23 cellular contexts compared by ENCODE assay signal in genomic region chr7:99385564-99385963, GRCh38. TPM values are rescaled to one million over a fixed set of nuclear protein-coding genes. Genes with fewer than 3 reads are reported as not detected.
DNase-seq lines count a peak whose midpoint lies in the region; ATAC-seq and TF ChIP-seq lines count a peak whose summit lies in the region.
"Had no signal": no experiment of that assay in that cellular context is flagged by ENCODE, and none has a peak within 500 bp of the region (broad histone marks: within the 10 kb centered on the region; RNA-seq: fewer than 3 reads in every experiment).

No MANE protein-coding gene starts in this region.

- H3K9me3 ChIP-seq in CD8-positive, alpha-beta T cell (ENCODE audit: low read length), result no peaks in the 10 kb centered on the region
- H3K9me3 ChIP-seq: BE2C, colonic mucosa, heart left ventricle, SJSA1, upper lobe of left lung had no signal

- ATAC-seq in activated CD4-positive, alpha-beta T cell treated with anti-CD3 and anti-CD28 coated beads for 36 hours, result no peak
- ATAC-seq in CD8-positive, alpha-beta T cell, result no peak
- no peak for ATAC-seq in naive thymus-derived CD8-positive, alpha-beta T cell
- ATAC-seq: activated CD4-positive, CD25-positive, alpha-beta regulatory T cell treated with anti-CD3 and anti-CD28 coated beads, Interleukin-2, amount 50 U/mL, for 24 hours; GM23338; heart left ventricle; PC-3 had no signal

- H3K36me3 Mint-ChIP-seq in activated CD4-positive, alpha-beta T cell treated with anti-CD3 and anti-CD28 coated beads for 36 hours (ENCODE audit: low read depth), result peaks cover 52% of the 10 kb centered on the region
- H3K36me3 Mint-ChIP-seq in CD8-positive, alpha-beta T cell, result peaks cover 64% of the 10 kb centered on the region
- H3K36me3 Mint-ChIP-seq in activated naive CD8-positive, alpha-beta T cell, result peaks cover 2% of the 10 kb centered on the region
- peaks cover 0 to 57% (median 6%) of the 10 kb centered on the region in 3 donors for H3K36me3 Mint-ChIP-seq in naive thymus-derived CD8-positive, alpha-beta T cell

- no peak overlapping the region for H3K27ac ChIP-seq in CD8-positive, alpha-beta T cell (ENCODE audit: low read depth, low read length)
- H3K27ac ChIP-seq: brain microvascular endothelial cell, colonic mucosa, SJSA1 had no signal

- peaks cover 31% of the 10 kb centered on the region for H3K4me1 ChIP-seq in CD8-positive, alpha-beta T cell (ENCODE audit: insufficient read depth, low read length)
- H3K4me1 ChIP-seq: colonic mucosa had no signal

- H3K27ac Mint-ChIP-seq in activated CD4-positive, alpha-beta T cell treated with anti-CD3 and anti-CD28 coated beads for 36 hours, result peak overlapping the region; percentile 37
- H3K27ac Mint-ChIP-seq in CD8-positive, alpha-beta T cell, result peak overlapping the region; percentile 45
- H3K27ac Mint-ChIP-seq in activated naive CD8-positive, alpha-beta T cell, result peak overlapping the region; percentile 22
- peak overlapping the region in 7 of 10 donors; percentile 28 to 78 (median 62) for H3K27ac Mint-ChIP-seq in naive thymus-derived CD8-positive, alpha-beta T cell
- H3K27ac Mint-ChIP-seq: activated naive CD4-positive, alpha-beta T cell treated with anti-CD3 and anti-CD28 coated beads, Interleukin-2, amount 50 U/mL, for 24 hours; GM23338 had no signal

- CTCF ChIA-PET in activated CD4-positive, alpha-beta T cell treated with anti-CD3 and anti-CD28 coated beads for 36 hours (lab: Charles Lee), result no interaction called here
- CTCF ChIA-PET in CD8-positive, alpha-beta T cell (lab: Charles Lee), result interaction anchor here (0.7 to 6.5 kb wide), 4 partner anchors 17 to 24 kb away, joined by 3 to 46 read pairs (median 10); no protein-coding TSS in a partner anchor

- POLR2A ChIA-PET in activated CD4-positive, alpha-beta T cell treated with anti-CD3 and anti-CD28 coated beads for 36 hours (lab: Charles Lee), result no interaction called here
- POLR2A ChIA-PET in CD8-positive, alpha-beta T cell (lab: Charles Lee), result interaction anchor here (1.3 kb wide), 1 partner anchor 12 kb away, joined by 4 read pairs; no protein-coding TSS in a partner anchor
- POLR2A ChIA-PET in naive thymus-derived CD8-positive, alpha-beta T cell (lab: Charles Lee), result interaction anchor here (0.7 to 2.9 kb wide), 4 partner anchors 14 to 24 kb away, joined by 4 to 16 read pairs (median 8); partner anchors contain the start of genes BUD31 and PDAP1

- H3K27me3 ChIP-seq in CD8-positive, alpha-beta T cell (ENCODE audit: insufficient read depth, low read length), result no peaks in the 10 kb centered on the region
- H3K27me3 ChIP-seq: BE2C, brain microvascular endothelial cell, colonic mucosa, heart left ventricle, SJSA1, upper lobe of left lung had no signal

- H3K9me3 Mint-ChIP-seq in activated CD4-positive, alpha-beta T cell treated with anti-CD3 and anti-CD28 coated beads for 36 hours (ENCODE audit: low read depth), result no peaks in the 10 kb centered on the region
- H3K9me3 Mint-ChIP-seq in CD8-positive, alpha-beta T cell, result no peaks in the 10 kb centered on the region
- H3K9me3 Mint-ChIP-seq in activated naive CD8-positive, alpha-beta T cell (ENCODE audit: low read depth), result no peaks in the 10 kb centered on the region
- H3K9me3 Mint-ChIP-seq in naive thymus-derived CD8-positive, alpha-beta T cell, result no peaks in the 10 kb centered on the region
- H3K9me3 Mint-ChIP-seq: activated naive CD4-positive, alpha-beta T cell treated with anti-CD3 and anti-CD28 coated beads, Interleukin-2, amount 50 U/mL, for 24 hours; GM23338; T-helper 2 cell treated with Interferon-gamma antibody and Interleukin-4, amounts not matched to agents 5 μg/mL and 100 μg/mL, for 36 hours had no signal

- no peak overlapping the region for H3K4me3 ChIP-seq in CD8-positive, alpha-beta T cell (ENCODE audit: low read depth, low read length)
- H3K4me3 ChIP-seq: colonic mucosa, GM23338, heart left ventricle, SJSA1, upper lobe of left lung had no signal

- TF ChIP-seq CTCF in CD8-positive, alpha-beta T cell (IDR thresholded peaks at IDR 0.05), result no peak

- no peak for DNase-seq in activated CD4-positive, alpha-beta T cell treated with anti-CD3 and anti-CD28 coated beads for 36 hours
- no peak for DNase-seq in activated CD4-positive, alpha-beta T cell treated with anti-CD3 and anti-CD28 coated beads for 48 hours
- DNase-seq in CD8-positive, alpha-beta T cell, result no peak
- no peak for DNase-seq in naive thymus-derived CD8-positive, alpha-beta T cell
- DNase-seq in AG08395 (ENCODE audit: low spot score) (no peak), middle frontal gyrus (ENCODE audit: extremely low spot score, low spot score) (no peak), midbrain (lab: John Stamatoyannopoulos, UW) (no peak)
- DNase-seq: 8988T, BE2C, brain microvascular endothelial cell, colonic mucosa, DMS 273 treated with DMSO at 0.1 percent for 48 hours, heart left ventricle, NCI-H2171 treated with DMSO at 0.1 percent for 48 hours, NCI-H526 treated with DMSO at 0.1 percent for 48 hours, PC-3, upper lobe of left lung had no signal

- H3K27me3 Mint-ChIP-seq in activated CD4-positive, alpha-beta T cell treated with anti-CD3 and anti-CD28 coated beads for 36 hours, result no peaks in the 10 kb centered on the region
- H3K27me3 Mint-ChIP-seq in CD8-positive, alpha-beta T cell (ENCODE audit: low read depth), result no peaks in the 10 kb centered on the region
- H3K27me3 Mint-ChIP-seq in activated naive CD8-positive, alpha-beta T cell, result no peaks in the 10 kb centered on the region
- H3K27me3 Mint-ChIP-seq in naive thymus-derived CD8-positive, alpha-beta T cell, result no peaks in the 10 kb centered on the region
- H3K27me3 Mint-ChIP-seq: activated naive CD4-positive, alpha-beta T cell treated with anti-CD3 and anti-CD28 coated beads, Interleukin-2, amount 50 U/mL, for 24 hours had no signal

- intact Hi-C loops in activated CD4-positive, alpha-beta T cell treated with anti-CD3 and anti-CD28 coated beads for 36 hours (cut with DNase I, micrococcal nuclease), result no loop called here
- intact Hi-C loops in CD8-positive, alpha-beta T cell (cut with DNase I, micrococcal nuclease), result no loop called here

- peaks cover 35% of the 10 kb centered on the region for H3K4me1 Mint-ChIP-seq in activated CD4-positive, alpha-beta T cell treated with anti-CD3 and anti-CD28 coated beads for 36 hours
- H3K4me1 Mint-ChIP-seq in CD8-positive, alpha-beta T cell (ENCODE audit: low read depth), result peaks cover 36% of the 10 kb centered on the region
- peaks cover 32% of the 10 kb centered on the region for H3K4me1 Mint-ChIP-seq in activated naive CD8-positive, alpha-beta T cell (ENCODE audit: low read depth)
- H3K4me1 Mint-ChIP-seq in naive thymus-derived CD8-positive, alpha-beta T cell, result peaks cover 18 to 48% (median 37%) of the 10 kb centered on the region in 4 donors
- H3K4me1 Mint-ChIP-seq: GM23338 had no signal

- H3K36me3 ChIP-seq in CD8-positive, alpha-beta T cell (ENCODE audit: insufficient read depth, low read length), result peaks cover 40% of the 10 kb centered on the region
- H3K36me3 ChIP-seq: BE2C, colonic mucosa had no signal

- H3K4me3 Mint-ChIP-seq in activated CD4-positive, alpha-beta T cell treated with anti-CD3 and anti-CD28 coated beads for 36 hours, result no peak overlapping the region
- H3K4me3 Mint-ChIP-seq in CD8-positive, alpha-beta T cell, result no peak overlapping the region
- H3K4me3 Mint-ChIP-seq in activated naive CD8-positive, alpha-beta T cell, result no peak overlapping the region
- H3K4me3 Mint-ChIP-seq in naive thymus-derived CD8-positive, alpha-beta T cell, result no peak overlapping the region
- H3K4me3 Mint-ChIP-seq: activated naive CD4-positive, alpha-beta T cell treated with anti-CD3 and anti-CD28 coated beads, Interleukin-2, amount 50 U/mL, for 24 hours; GM23338; T-helper 2 cell treated with Interferon-gamma antibody and Interleukin-4, amounts not matched to agents 5 μg/mL and 100 μg/mL, for 36 hours had no signal

RNA-seq across cellular contexts. Expression of gene ARPC1B, which starts 11.0 kb away (rescaled TPM):
- 100 to 1,000 TPM; 318 to 326 TPM for total RNA-seq in activated CD4-positive, alpha-beta T cell treated with anti-CD3 and anti-CD28 coated beads for 36 hours
- 10 to 100 TPM; 68.5 to 70.5 TPM for total RNA-seq in CD8-positive, alpha-beta T cell
- 100 to 1,000 TPM; 165 to 170 TPM for total RNA-seq in naive thymus-derived CD8-positive, alpha-beta T cell
- polyA plus RNA-seq in naive thymus-derived CD8-positive, alpha-beta T cell, result 100 to 1,000 TPM; 597 to 712 (median 662) TPM

RNA-seq across cellular contexts. Expression of gene PDAP1, which starts 22.8 kb away (rescaled TPM):
- total RNA-seq in activated CD4-positive, alpha-beta T cell treated with anti-CD3 and anti-CD28 coated beads for 36 hours, result 100 to 1,000 TPM; 171 TPM
- total RNA-seq in CD8-positive, alpha-beta T cell, result 10 to 100 TPM; 34.5 to 36.2 TPM
- total RNA-seq in naive thymus-derived CD8-positive, alpha-beta T cell, result 10 to 100 TPM; 70.2 to 75.1 TPM
- 10 to 100 TPM; 24.0 to 35.6 (median 33.4) TPM for polyA plus RNA-seq in naive thymus-derived CD8-positive, alpha-beta T cell

RNA-seq across cellular contexts. Expression of gene BUD31, which starts 23.2 kb away (rescaled TPM):
- total RNA-seq in activated CD4-positive, alpha-beta T cell treated with anti-CD3 and anti-CD28 coated beads for 36 hours, result 100 to 1,000 TPM; 140 to 190 TPM
- total RNA-seq in CD8-positive, alpha-beta T cell, result 100 to 1,000 TPM; 144 TPM
- 10 to 100 TPM; 61.7 to 74.6 TPM for total RNA-seq in naive thymus-derived CD8-positive, alpha-beta T cell
- 100 to 1,000 TPM; 151 to 216 (median 170) TPM for polyA plus RNA-seq in naive thymus-derived CD8-positive, alpha-beta T cell

RNA-seq across cellular contexts. Expression of gene PTCD1, which starts 53.0 kb away (rescaled TPM):
- 1 to 10 TPM; 4.7 to 7.7 TPM for total RNA-seq in activated CD4-positive, alpha-beta T cell treated with anti-CD3 and anti-CD28 coated beads for 36 hours
- total RNA-seq in CD8-positive, alpha-beta T cell, result 1 to 10 TPM; 4.2 to 4.5 TPM
- 10 to 100 TPM; 11.5 to 13.8 TPM for total RNA-seq in naive thymus-derived CD8-positive, alpha-beta T cell
- polyA plus RNA-seq in naive thymus-derived CD8-positive, alpha-beta T cell, result 1 to 10 TPM; 2.0 to 3.9 (median 3.2) TPM

RNA-seq across cellular contexts. Expression of gene CPSF4, which starts 53.2 kb away (rescaled TPM):
- 10 to 100 TPM; 56.1 to 57.9 TPM for total RNA-seq in activated CD4-positive, alpha-beta T cell treated with anti-CD3 and anti-CD28 coated beads for 36 hours
- total RNA-seq in CD8-positive, alpha-beta T cell, result 10 to 100 TPM; 33.4 to 33.9 TPM
- 10 to 100 TPM; 48.6 to 55.2 TPM for total RNA-seq in naive thymus-derived CD8-positive, alpha-beta T cell
- polyA plus RNA-seq in naive thymus-derived CD8-positive, alpha-beta T cell, result 10 to 100 TPM; 22.9 to 31.3 (median 28.1) TPM
